Comparison of ENCODE assay signal across 24 cellular contexts in genomic region chr20:45350217-45350616, GRCh38.
"Had no signal": no experiment of that assay in that cellular context is flagged by ENCODE, and none has a peak within 500 bp of the region (broad histone marks: within the 10 kb centered on the region; RNA-seq: fewer than 3 reads in every experiment).

No MANE protein-coding gene starts in this region.

- H3K36me3 Mint-ChIP-seq: activated naive CD8-positive, alpha-beta T cell had no signal

- DNase-seq: activated CD4-positive, alpha-beta T cell treated with anti-CD3 and anti-CD28 coated beads for 36 hours; activated CD4-positive, CD25-positive, alpha-beta regulatory T cell; activated effector memory CD4-positive, alpha-beta T cell treated with Interleukin-2 at 50 U/mL for 16 hours; activated naive CD4-positive, alpha-beta T cell treated with Interleukin-2 at 50 U/mL for 16 hours; activated T-cell treated with anti-CD3 and anti-CD28 coated beads for 4 hours; activated T-cell treated with anti-CD3 and anti-CD28 coated beads, Interleukin-2, amount 50 U/mL, for 72 hours; anterior cingulate cortex; body of pancreas; dermis blood vessel endothelial cell; effector CD4-positive, alpha-beta T cell; esophagus squamous epithelium; islet precursor cell; left ventricle myocardium inferior; nephron progenitor cell; ovary; small intestine; stimulated activated CD4-positive, alpha-beta T cell treated with anti-CD3 and anti-CD28 coated beads, Interleukin-4, amount 100 ng/mL, for 24 hours; stomach; T-helper 17 cell; T1000 had no signal

- H3K27ac Mint-ChIP-seq: activated CD4-positive, alpha-beta T cell treated with anti-CD3 and anti-CD28 coated beads for 36 hours; activated naive CD8-positive, alpha-beta T cell; activated T-cell treated with anti-CD3 and anti-CD28 coated beads, Interleukin-2, amount 50 U/mL, for 72 hours; nephron progenitor cell; stimulated activated effector memory CD8-positive, alpha-beta T cell treated with anti-CD3 and anti-CD28 coated beads, Interleukin-12 subunit alpha, Interleukin-12 subunit beta, amount 100 ng/mL, for 72 hours; T-helper 17 cell had no signal

- ATAC-seq: activated CD4-positive, alpha-beta T cell treated with anti-CD3 and anti-CD28 coated beads for 36 hours; activated T-cell treated with anti-CD3 and anti-CD28 coated beads, Interleukin-2, amount 50 U/mL, for 72 hours; body of pancreas; gastroesophageal sphincter; stimulated activated effector memory CD8-positive, alpha-beta T cell treated with anti-CD3 and anti-CD28 coated beads, Interleukin-12 subunit alpha, Interleukin-12 subunit beta, amount 100 ng/mL, for 72 hours; T-helper 17 cell had no signal

- H3K9me3 Mint-ChIP-seq: activated T-cell treated with anti-CD3 and anti-CD28 coated beads, Interleukin-2, amount 50 U/mL, for 72 hours; nephron progenitor cell; stimulated activated effector memory CD8-positive, alpha-beta T cell treated with anti-CD3 and anti-CD28 coated beads, Interleukin-12 subunit alpha, Interleukin-12 subunit beta, amount 100 ng/mL, for 72 hours had no signal

- H3K4me3 Mint-ChIP-seq: activated CD4-positive, alpha-beta T cell treated with anti-CD3 and anti-CD28 coated beads for 36 hours; activated naive CD8-positive, alpha-beta T cell; activated T-cell treated with anti-CD3 and anti-CD28 coated beads, Interleukin-2, amount 50 U/mL, for 72 hours; nephron progenitor cell; stimulated activated effector memory CD8-positive, alpha-beta T cell treated with anti-CD3 and anti-CD28 coated beads, Interleukin-12 subunit alpha, Interleukin-12 subunit beta, amount 100 ng/mL, for 72 hours; T-helper 17 cell had no signal

- H3K27me3 Mint-ChIP-seq: activated naive CD8-positive, alpha-beta T cell; T-helper 17 cell had no signal

- FAIRE-seq: colon, small intestine had no signal
